In the genomic region with DNA sequence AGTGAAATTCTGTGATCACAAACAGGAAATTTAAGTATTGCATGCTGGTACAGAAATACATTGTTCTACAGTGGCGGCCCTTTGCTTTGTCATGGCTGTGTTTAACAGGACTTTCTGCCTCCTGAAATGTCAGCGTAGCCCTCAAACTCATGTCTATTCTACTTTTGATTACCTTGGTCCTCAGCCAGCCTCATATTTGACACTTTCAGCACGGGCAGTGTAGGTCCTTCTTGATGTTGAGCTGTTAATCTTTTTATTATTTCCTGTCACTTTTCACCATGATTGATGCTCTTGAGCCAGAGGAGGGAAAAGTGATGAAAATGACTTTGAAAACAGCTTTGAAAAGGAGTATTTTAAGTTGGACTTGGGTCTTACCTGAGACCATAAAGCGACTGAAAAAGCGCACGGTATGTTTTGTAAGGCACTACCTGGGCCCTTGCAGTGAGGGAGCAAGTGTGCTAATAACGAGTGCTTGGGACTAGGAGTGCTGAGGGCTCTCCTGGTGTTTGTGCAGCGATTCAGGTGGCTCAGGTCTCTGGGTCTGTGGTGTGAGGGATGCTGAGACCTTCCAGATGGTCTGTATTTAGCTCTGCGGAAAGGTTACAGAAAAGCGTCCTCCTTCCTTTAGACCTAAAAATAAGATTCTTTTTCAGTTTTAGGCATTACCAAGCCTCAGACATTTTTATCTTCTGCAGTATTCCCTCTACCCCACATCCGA, we compare ENCODE assay signal across 28 cellular contexts. TPM values are rescaled to one million over a fixed set of nuclear protein-coding genes. Genes with fewer than 3 reads are reported as not detected.
DNase-seq lines count a peak whose midpoint lies in the region; ATAC-seq and TF ChIP-seq lines count a peak whose summit lies in the region.
"Had no signal": no experiment of that assay in that cellular context is flagged by ENCODE, and none has a peak within 500 bp of the region (broad histone marks: within the 10 kb centered on the region; RNA-seq: fewer than 3 reads in every experiment).

No MANE protein-coding gene starts in this region.

- peak overlapping the region; percentile 61 for H3K27ac Mint-ChIP-seq in mesothelial cell of epicardium
- H3K27ac Mint-ChIP-seq: activated CD4-positive, alpha-beta memory T cell treated with anti-CD3 and anti-CD28 coated beads for 36 hours; activated naive CD4-positive, alpha-beta T cell treated with anti-CD3 and anti-CD28 coated beads, Interleukin-2, amount 10 ng/mL, durations not matched to agents 7 days and 5 days; activated T-helper 1 cell treated with anti-CD3 and anti-CD28 coated beads, Interleukin-12 subunit alpha, Interleukin-12 subunit beta, Interleukin-2, Interleukin-4 antibody, amounts not matched to agents 30 ng/mL and 10 ng/mL and 1 ng/mL, durations not matched to agents 14 hours and 24 hours and 36 hours; naive thymus-derived CD4-positive, alpha-beta T cell; stimulated activated naive CD8-positive, alpha-beta T cell treated with anti-CD3 and anti-CD28 coated beads, Interleukin-15, amount 100 ng/mL, for 72 hours; T-helper 17 cell had no signal

- H3K4me3 ChIP-seq in Loucy (ENCODE audit: low read length, poor library complexity, severe bottlenecking) (no peak overlapping the region), body of pancreas (no peak overlapping the region)
- H3K4me3 ChIP-seq: breast epithelium, esophagus muscularis mucosa, hepatocyte, skin epidermis, tibial artery had no signal

- no peak overlapping the region for H3K4me3 Mint-ChIP-seq in mesothelial cell of epicardium
- H3K4me3 Mint-ChIP-seq: activated CD4-positive, alpha-beta memory T cell treated with anti-CD3 and anti-CD28 coated beads for 36 hours; activated naive CD4-positive, alpha-beta T cell treated with anti-CD3 and anti-CD28 coated beads, Interleukin-2, amount 10 ng/mL, durations not matched to agents 7 days and 5 days; activated T-helper 1 cell treated with anti-CD3 and anti-CD28 coated beads, Interleukin-12 subunit alpha, Interleukin-12 subunit beta, Interleukin-2, Interleukin-4 antibody, amounts not matched to agents 30 ng/mL and 10 ng/mL and 1 ng/mL, durations not matched to agents 14 hours and 24 hours and 36 hours; CD4-positive, alpha-beta memory T cell; naive thymus-derived CD4-positive, alpha-beta T cell; stimulated activated naive CD8-positive, alpha-beta T cell treated with anti-CD3 and anti-CD28 coated beads, Interleukin-15, amount 100 ng/mL, for 72 hours; T-helper 17 cell had no signal

- peak overlapping the region; percentile 1 for H3K4me2 ChIP-seq in Loucy (ENCODE audit: low read depth, low read length, poor library complexity, severe bottlenecking)
- H3K4me2 ChIP-seq: hepatocyte had no signal

- intact Hi-C loops in body of pancreas (cut with DNase I), result no loop called here

- TF ChIP-seq CTCF in Loucy (conservative IDR thresholded peaks at IDR 0.05; ENCODE audit: low read length) (no peak), body of pancreas (IDR thresholded peaks at IDR 0.05) (no peak), mesothelial cell of epicardium (IDR thresholded peaks at IDR 0.05; ENCODE audit: unreplicated experiment) (no peak)

- H3K9ac ChIP-seq in Loucy (ENCODE audit: low read depth, low read length, poor library complexity, severe bottlenecking), result no peak overlapping the region

- H3K4me1 Mint-ChIP-seq in mesothelial cell of epicardium, result peaks cover 32% of the 10 kb centered on the region
- H3K4me1 Mint-ChIP-seq: CD4-positive, alpha-beta memory T cell had no signal

- H3K27me3 ChIP-seq in Loucy (ENCODE audit: insufficient read depth, low read length, poor library complexity, severe bottlenecking) (no peaks in the 10 kb centered on the region), body of pancreas (no peaks in the 10 kb centered on the region)
- H3K27me3 ChIP-seq: breast epithelium, esophagus muscularis mucosa, foreskin keratinocyte, hepatocyte, tibial artery had no signal

- no peaks in the 10 kb centered on the region for H3K36me3 ChIP-seq in Loucy (ENCODE audit: insufficient read depth, low read length)
- no peaks in the 10 kb centered on the region for H3K36me3 ChIP-seq in body of pancreas (replicated peaks in 1 of 2; ENCODE audit: insufficient read depth in 1 of 2, low read depth in 2 of 2)
- H3K36me3 ChIP-seq: breast epithelium, esophagus muscularis mucosa, tibial artery had no signal

- no peaks in the 10 kb centered on the region for H4K20me1 ChIP-seq in Loucy (ENCODE audit: insufficient read depth, low read length, poor library complexity, severe bottlenecking)

- H3K4me1 ChIP-seq in Loucy (ENCODE audit: insufficient read depth, low read length, poor library complexity, severe bottlenecking) (peaks cover 14% of the 10 kb centered on the region), body of pancreas (peaks cover 52% of the 10 kb centered on the region)
- H3K4me1 ChIP-seq: esophagus muscularis mucosa, tibial artery had no signal

- peak overlapping the region; percentile 19 to 86 (median 79) for H3K27ac ChIP-seq in body of pancreas
- H3K27ac ChIP-seq: esophagus muscularis mucosa, foreskin keratinocyte, tibial artery had no signal

- no peaks in the 10 kb centered on the region for H3K9me2 ChIP-seq in Loucy (replicated peaks; ENCODE audit: low read depth, low read length)

- DNase-seq in CD1c-positive myeloid dendritic cell (ENCODE audit: extremely low spot score) (peak; percentile 0), body of pancreas (peak; percentile 26 to 61 (median 50)), mesothelial cell of epicardium (ENCODE audit: low spot score in 2 of 2, unreplicated experiment in 2 of 2) (no peak), COLO829 (ENCODE audit: low spot score) (no peak), glomerular visceral epithelial cell (ENCODE audit: extremely low spot score) (no peak), NK-92 (lab: John Stamatoyannopoulos, UW; ENCODE audit: unreplicated experiment) (no peak), COR-L47 (lab: John Stamatoyannopoulos, UW) (no peak)
- DNase-seq: activated CD4-positive, alpha-beta memory T cell treated with anti-CD3 and anti-CD28 coated beads for 36 hours; activated CD8-positive, alpha-beta memory T cell treated with anti-CD3 and anti-CD28 coated beads, Interleukin-2, amount 50 U/mL, for 4 hours; activated naive CD4-positive, alpha-beta T cell treated with anti-CD3 and anti-CD28 coated beads, Interleukin-2, amount 10 ng/mL, durations not matched to agents 7 days and 5 days; CD4-positive, alpha-beta memory T cell; foreskin keratinocyte; Karpas-422; naive thymus-derived CD4-positive, alpha-beta T cell; NCI-H146; NCI-H2171; NCI-H524 treated with DMSO at 0.1 percent for 48 hours; RPMI8226; stimulated activated naive CD8-positive, alpha-beta T cell treated with anti-CD3 and anti-CD28 coated beads, Interleukin-15, amount 100 ng/mL, for 72 hours; T-helper 17 cell; tibial artery had no signal

- no peaks in the 10 kb centered on the region for H3K79me2 ChIP-seq in Loucy (ENCODE audit: insufficient read depth, low read length)
- H3K79me2 ChIP-seq: hepatocyte had no signal

- ATAC-seq in body of pancreas, result peak; percentile 27
- ATAC-seq: activated CD4-positive, CD25-positive, alpha-beta regulatory T cell treated with anti-CD3 and anti-CD28 coated beads, Interleukin-2, amount 50 U/mL, for 24 hours; foreskin keratinocyte; naive thymus-derived CD4-positive, alpha-beta T cell; stimulated activated naive CD8-positive, alpha-beta T cell treated with anti-CD3 and anti-CD28 coated beads, Interleukin-15, amount 100 ng/mL, for 72 hours; T-helper 17 cell had no signal

- no peak for TF ChIP-seq POLR2A in body of pancreas (IDR thresholded peaks at IDR 0.05)

- no peak overlapping the region for H2AFZ ChIP-seq in Loucy (ENCODE audit: low read length)
- H2AFZ ChIP-seq: hepatocyte had no signal

- H3K36me3 Mint-ChIP-seq in mesothelial cell of epicardium, result no peaks in the 10 kb centered on the region
- H3K36me3 Mint-ChIP-seq: activated CD4-positive, alpha-beta memory T cell treated with anti-CD3 and anti-CD28 coated beads for 36 hours; activated naive CD4-positive, alpha-beta T cell treated with anti-CD3 and anti-CD28 coated beads, Interleukin-2, amount 10 ng/mL, durations not matched to agents 7 days and 5 days; CD4-positive, alpha-beta memory T cell; naive thymus-derived CD4-positive, alpha-beta T cell had no signal

- H3K27me3 Mint-ChIP-seq in mesothelial cell of epicardium (ENCODE audit: low read depth), result no peaks in the 10 kb centered on the region
- H3K27me3 Mint-ChIP-seq: CD4-positive, alpha-beta memory T cell; stimulated activated naive CD8-positive, alpha-beta T cell treated with anti-CD3 and anti-CD28 coated beads, Interleukin-15, amount 100 ng/mL, for 72 hours; T-helper 17 cell had no signal

- H3F3A ChIP-seq in Loucy (ENCODE audit: low read depth), result no peaks in the 10 kb centered on the region

- no peaks in the 10 kb centered on the region for H3K9me3 Mint-ChIP-seq in mesothelial cell of epicardium
- H3K9me3 Mint-ChIP-seq: activated CD4-positive, alpha-beta memory T cell treated with anti-CD3 and anti-CD28 coated beads for 36 hours; activated naive CD4-positive, alpha-beta T cell treated with anti-CD3 and anti-CD28 coated beads, Interleukin-2, amount 10 ng/mL, durations not matched to agents 7 days and 5 days; activated T-helper 1 cell treated with anti-CD3 and anti-CD28 coated beads, Interleukin-12 subunit alpha, Interleukin-12 subunit beta, Interleukin-2, Interleukin-4 antibody, amounts not matched to agents 30 ng/mL and 10 ng/mL and 1 ng/mL, durations not matched to agents 14 hours and 24 hours and 36 hours; CD4-positive, alpha-beta memory T cell; naive thymus-derived CD4-positive, alpha-beta T cell; stimulated activated naive CD8-positive, alpha-beta T cell treated with anti-CD3 and anti-CD28 coated beads, Interleukin-15, amount 100 ng/mL, for 72 hours had no signal

- 33 to 41% methylated on average over 11 of the region's 11 CpGs for WGBS in body of pancreas, 2 donors

- H3K9me3 ChIP-seq in Loucy (ENCODE audit: insufficient read depth, low read depth, low read length) (no peaks in the 10 kb centered on the region), body of pancreas (no peaks in the 10 kb centered on the region)
- H3K9me3 ChIP-seq: breast epithelium, esophagus muscularis mucosa, tibial artery had no signal

RNA-seq across cellular contexts. Expression of gene RREB1, which starts 45.2 kb away (rescaled TPM):
- total RNA-seq in body of pancreas, result 10 to 100 TPM; 33.5 to 44.8 TPM
- total RNA-seq in mesothelial cell of epicardium, result 55.4 to 63.0 TPM (median 57.5 TPM) in 3 replicates

Comparison
In these comparisons a context has a peak if more than half of its experiments do, and no peak if none do; other contexts are left out.
1. DNase-seq: peak in CD1c-positive myeloid dendritic cell (single experiment) and body of pancreas (4 of 4); none in mesothelial cell of epicardium (0 of 2), COLO829 (single experiment), glomerular visceral epithelial cell (single experiment), NK-92 (single experiment) and COR-L47 (single experiment).